ENCODE assay signal across 8 cellular contexts in the genomic region with DNA sequence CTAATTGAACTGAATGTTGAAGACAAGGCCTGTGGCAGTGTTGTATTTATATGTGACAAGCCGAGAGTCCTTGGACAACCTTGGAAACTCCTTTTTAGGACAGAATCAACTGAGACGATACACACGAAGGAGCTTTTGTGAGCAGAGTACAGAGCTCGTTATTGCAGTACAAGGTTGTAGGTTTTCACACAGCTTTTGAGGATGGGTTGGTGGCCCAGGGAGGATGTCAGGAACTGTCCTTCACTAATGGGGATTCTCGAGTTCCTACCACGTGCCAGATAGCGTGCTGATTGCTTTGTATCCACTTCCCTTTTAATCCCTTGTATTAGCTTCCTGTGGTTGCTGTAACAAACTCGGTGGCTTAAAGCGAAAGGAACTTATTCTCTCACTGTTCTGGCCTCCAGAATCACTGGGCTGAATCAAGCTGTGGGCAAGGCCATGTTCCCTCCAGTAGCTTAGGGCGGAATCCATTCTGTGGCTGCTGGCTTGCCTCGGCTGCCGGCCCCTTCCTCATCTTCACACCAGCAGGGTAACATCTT. TPM values are rescaled to one million over a fixed set of nuclear protein-coding genes. Genes with fewer than 3 reads are reported as not detected.
DNase-seq lines count a peak whose midpoint lies in the region; ATAC-seq and TF ChIP-seq lines count a peak whose summit lies in the region.

No MANE protein-coding gene starts in this region.

- TF ChIP-seq EP300 in SK-N-SH (IDR thresholded peaks at IDR 0.05; ENCODE audit: borderline replicate concordance in 1 of 2, low read depth in 1 of 2, low read length in 1 of 2) (no peak), tibial nerve (IDR thresholded peaks at IDR 0.05) (peak in 1 of 2 donors; percentile 58)

- H3K27ac ChIP-seq in SK-N-SH (ENCODE audit: low read depth in 2 of 2, low read length in 1 of 2) (peak overlapping the region in 1 of 2 experiments; percentile 52; a peak in 1 of 4 replicates), RWPE1 (peak overlapping the region; percentile 68), tibial nerve (peak overlapping the region in 3 of 4 donors; percentile 65 to 70 (median 65)), tibial artery (no peak overlapping the region)

- no peaks in the 10 kb centered on the region for H3K36me3 ChIP-seq in SK-N-SH (replicated peaks in 1 of 2; ENCODE audit: control insufficient read depth in 1 of 2, insufficient read depth in 2 of 2, low read length in 1 of 2)
- no peaks in the 10 kb centered on the region for H3K36me3 ChIP-seq in tibial nerve
- no peaks in the 10 kb centered on the region for H3K36me3 ChIP-seq in tibial artery

- H3K79me2 ChIP-seq in SK-N-SH (ENCODE audit: insufficient read depth), result peaks cover 40% of the 10 kb centered on the region

- H3F3A ChIP-seq in SK-N-SH (replicated peaks; ENCODE audit: insufficient read depth), result no peaks in the 10 kb centered on the region

- H3K9ac ChIP-seq in SK-N-SH, result no peak overlapping the region

- peak overlapping the region; percentile 6 for H3K4me3 Mint-ChIP-seq in glutamatergic neuron (ENCODE audit: unreplicated experiment)

- no peak overlapping the region for H3K4me3 ChIP-seq in SK-N-SH (ENCODE audit: low read depth in 2 of 2, low read length in 1 of 2)
- no peak overlapping the region for H3K4me3 ChIP-seq in tibial nerve
- no peak overlapping the region for H3K4me3 ChIP-seq in tibial artery

- peak overlapping the region; percentile 12 for H3K27ac Mint-ChIP-seq in glutamatergic neuron (ENCODE audit: unreplicated experiment)

- no peak for TF ChIP-seq RAD21 in SK-N-SH (IDR thresholded peaks at IDR 0.05; ENCODE audit: low read length)

- WGBS in SK-N-SH (ENCODE audit: low lambda C conversion rate), result 96% methylated on average over 12 of the region's 12 CpGs
- WGBS in tibial nerve, 2 donors, result 72 to 77% methylated on average over 12 of the region's 12 CpGs

- peak; percentile 17; the same call in 1 of the 3 replicates for ATAC-seq in SK-N-SH treated with all-trans-retinoic acid at 6 μM for 48 hours
- ATAC-seq in HG02970 (IDR thresholded peaks at IDR 0.05; ENCODE audit: low FRiP score, unreplicated experiment), result peak; percentile 37

- H3K9me3 ChIP-seq in SK-N-SH, result no peaks in the 10 kb centered on the region
- no peaks in the 10 kb centered on the region for H3K9me3 ChIP-seq in tibial nerve
- no peaks in the 10 kb centered on the region for H3K9me3 ChIP-seq in tibial artery

- no peak for DNase-seq in SK-N-SH
- DNase-seq in RWPE1 (ENCODE audit: low spot score), result no peak
- no peak for DNase-seq in glutamatergic neuron
- DNase-seq in tibial nerve (ENCODE audit: low spot score in 2 of 2), result no peak
- no peak for DNase-seq in NCI-H1048 (lab: John Stamatoyannopoulos, UW)
- DNase-seq in tibial artery, result no peak

- H3K9me2 ChIP-seq in SK-N-SH, result no peaks in the 10 kb centered on the region

- no peak for TF ChIP-seq CTCF in SK-N-SH (IDR thresholded peaks at IDR 0.05)
- no peak for TF ChIP-seq CTCF in RWPE1 (conservative IDR thresholded peaks at IDR 0.05; ENCODE audit: low read depth)
- no peak for TF ChIP-seq CTCF in glutamatergic neuron (IDR thresholded peaks at IDR 0.05; ENCODE audit: partially characterized antibody, unreplicated experiment)
- TF ChIP-seq CTCF in tibial nerve (IDR thresholded peaks at IDR 0.05), result no peak
- TF ChIP-seq CTCF in tibial artery (IDR thresholded peaks at IDR 0.05), result no peak

- no peak for TF ChIP-seq POLR2A in tibial nerve (IDR thresholded peaks at IDR 0.05)

- H2AFZ ChIP-seq in SK-N-SH (ENCODE audit: low read depth), result no peak overlapping the region

- no peak overlapping the region for H3K4me2 ChIP-seq in SK-N-SH

- H3K9me3 Mint-ChIP-seq in glutamatergic neuron (ENCODE audit: unreplicated experiment), result peaks cover 2% of the 10 kb centered on the region

- H3K27me3 Mint-ChIP-seq in glutamatergic neuron (ENCODE audit: unreplicated experiment), result peaks cover 9% of the 10 kb centered on the region

- no peaks in the 10 kb centered on the region for H3K27me3 ChIP-seq in SK-N-SH (ENCODE audit: insufficient read depth)
- no peaks in the 10 kb centered on the region for H3K27me3 ChIP-seq in tibial nerve
- H3K27me3 ChIP-seq in tibial artery, result no peaks in the 10 kb centered on the region

- POLR2A ChIA-PET in SK-N-SH (lab: Yijun Ruan, JAX) (interaction anchor here (1.0 kb wide), 1 partner anchor 15 kb away, joined by 3 read pairs; no protein-coding TSS in a partner anchor), RWPE1 (lab: Yijun Ruan, JAX; ENCODE audit: low non-redundant PET) (interaction anchor here (0.6 kb wide), 1 partner anchor 17 kb away, joined by 8 read pairs; no protein-coding TSS in a partner anchor)

- no peaks in the 10 kb centered on the region for H3K36me3 Mint-ChIP-seq in glutamatergic neuron (ENCODE audit: unreplicated experiment)

- H3K4me1 ChIP-seq in SK-N-SH (ENCODE audit: control insufficient read depth in 1 of 2, insufficient read depth in 2 of 2, low read depth in 1 of 2, low read length in 1 of 2) (peaks cover 18 to 53% of the 10 kb centered on the region in 2 experiments; a peak in 3 of 4 replicates), tibial nerve (peaks cover 0 to 39% (median 26%) of the 10 kb centered on the region in 4 donors), tibial artery (peaks cover 0 to 22% (median 8%) of the 10 kb centered on the region in 4 donors)

- peaks cover 3% of the 10 kb centered on the region; the same call in 1 of the 2 replicates for H4K20me1 ChIP-seq in SK-N-SH (ENCODE audit: insufficient read depth)

- peaks cover 4% of the 10 kb centered on the region for H3K4me1 Mint-ChIP-seq in glutamatergic neuron (ENCODE audit: low read depth, unreplicated experiment)

- intact Hi-C loops in tibial artery (cut with DNase I; ENCODE audit: low total_unique reads), result no loop called here

- CTCF ChIA-PET in SK-N-SH (lab: Yijun Ruan, JAX) (interaction anchor here (0.8 to 1.0 kb wide), 3 partner anchors 25 to 137 kb away, joined by 4 read pairs; no protein-coding TSS in a partner anchor), RWPE1 (lab: Yijun Ruan, JAX) (interaction anchor here (0.5 to 0.6 kb wide), 2 partner anchors 12 to 607 kb away, joined by 3 read pairs; no protein-coding TSS in a partner anchor)

TF ChIP-seq in SK-N-SH treated with all-trans-retinoic acid at 6 μM for 48 hours, 23 proteins besides CTCF, POLR2A, EP300 and RAD21 (continues in another document):
- TF ChIP-seq, protein P1, sequence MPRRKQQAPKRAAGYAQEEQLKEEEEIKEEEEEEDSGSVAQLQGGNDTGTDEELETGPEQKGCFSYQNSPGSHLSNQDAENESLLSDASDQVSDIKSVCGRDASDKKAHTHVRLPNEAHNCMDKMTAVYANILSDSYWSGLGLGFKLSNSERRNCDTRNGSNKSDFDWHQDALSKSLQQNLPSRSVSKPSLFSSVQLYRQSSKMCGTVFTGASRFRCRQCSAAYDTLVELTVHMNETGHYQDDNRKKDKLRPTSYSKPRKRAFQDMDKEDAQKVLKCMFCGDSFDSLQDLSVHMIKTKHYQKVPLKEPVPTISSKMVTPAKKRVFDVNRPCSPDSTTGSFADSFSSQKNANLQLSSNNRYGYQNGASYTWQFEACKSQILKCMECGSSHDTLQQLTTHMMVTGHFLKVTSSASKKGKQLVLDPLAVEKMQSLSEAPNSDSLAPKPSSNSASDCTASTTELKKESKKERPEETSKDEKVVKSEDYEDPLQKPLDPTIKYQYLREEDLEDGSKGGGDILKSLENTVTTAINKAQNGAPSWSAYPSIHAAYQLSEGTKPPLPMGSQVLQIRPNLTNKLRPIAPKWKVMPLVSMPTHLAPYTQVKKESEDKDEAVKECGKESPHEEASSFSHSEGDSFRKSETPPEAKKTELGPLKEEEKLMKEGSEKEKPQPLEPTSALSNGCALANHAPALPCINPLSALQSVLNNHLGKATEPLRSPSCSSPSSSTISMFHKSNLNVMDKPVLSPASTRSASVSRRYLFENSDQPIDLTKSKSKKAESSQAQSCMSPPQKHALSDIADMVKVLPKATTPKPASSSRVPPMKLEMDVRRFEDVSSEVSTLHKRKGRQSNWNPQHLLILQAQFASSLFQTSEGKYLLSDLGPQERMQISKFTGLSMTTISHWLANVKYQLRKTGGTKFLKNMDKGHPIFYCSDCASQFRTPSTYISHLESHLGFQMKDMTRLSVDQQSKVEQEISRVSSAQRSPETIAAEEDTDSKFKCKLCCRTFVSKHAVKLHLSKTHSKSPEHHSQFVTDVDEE (CRISPR knock-in tag; IDR thresholded peaks at IDR 0.05), result no peak
- no peak for TF ChIP-seq TCF4 (CRISPR knock-in tag; IDR thresholded peaks at IDR 0.05; ENCODE audit: borderline replicate concordance)

TF ChIP-seq in SK-N-SH, 30 proteins besides CTCF, POLR2A, EP300 and RAD21 (continues in another document):
- TF ChIP-seq FOSL2 (IDR thresholded peaks at IDR 0.05; ENCODE audit: borderline replicate concordance, low read depth) (no peak), TCF12 (IDR thresholded peaks at IDR 0.05) (no peak), FOXM1 (IDR thresholded peaks at IDR 0.05; ENCODE audit: low read depth) (no peak), USF1 (IDR thresholded peaks at IDR 0.05; ENCODE audit: borderline replicate concordance, low read depth) (no peak), FOXJ3 (CRISPR knock-in tag; IDR thresholded peaks at IDR 0.05) (no peak), EZH2phosphoT487 (IDR thresholded peaks at IDR 0.05; ENCODE audit: borderline replicate concordance, low read depth) (no peak), NRF1 (IDR thresholded peaks at IDR 0.05; ENCODE audit: low read depth, low read length) (no peak), GATA2 (CRISPR knock-in tag; IDR thresholded peaks at IDR 0.05) (no peak), POLR2AphosphoS5 (IDR thresholded peaks at IDR 0.05; ENCODE audit: low read depth, low read length) (no peak), SMC3 (IDR thresholded peaks at IDR 0.05; ENCODE audit: low read depth, low read length) (no peak), JUND (IDR thresholded peaks at IDR 0.05) (no peak), YY1 (IDR thresholded peaks at IDR 0.05; ENCODE audit: low read depth) (no peak), ELF1 (IDR thresholded peaks at IDR 0.05) (no peak), MEF2A (IDR thresholded peaks at IDR 0.05; ENCODE audit: borderline replicate concordance, low read depth) (no peak), MAX (IDR thresholded peaks at IDR 0.05; ENCODE audit: low read depth) (no peak)

RNA-seq across cellular contexts. Expression of gene INPP4A, which starts 20.2 kb away (rescaled TPM):
- polyA plus RNA-seq in SK-N-SH (2012; rRNA removed), result 15.0 and 18.3 TPM in 2 replicates
- polyA plus RNA-seq in SK-N-SH (2012; cell fraction: cytosol; rRNA removed), result 7.8 and 12.0 TPM in 2 replicates
- 31.3 and 31.4 TPM in 2 replicates for polyA plus RNA-seq in SK-N-SH (2012; cell fraction: nucleus; rRNA removed)
- 54.5 TPM for total RNA-seq in glutamatergic neuron (ENCODE audit: unreplicated experiment)
- total RNA-seq in tibial nerve, result 10 to 100 TPM; 23.7 to 45.0 (median 30.9) TPM

Comparison
In these comparisons a context has a peak if more than half of its experiments do, and no peak if none do; other contexts are left out.
1. H3K27ac ChIP-seq: peak in RWPE1 (single experiment) and tibial nerve (3 of 4); none in tibial artery (0 of 2).